ENCODE assay signal across 15 cellular contexts in genomic region chr4:152138451-152138850, GRCh38.
DNase-seq lines count a peak whose midpoint lies in the region; ATAC-seq and TF ChIP-seq lines count a peak whose summit lies in the region.
"Had no signal": no experiment of that assay in that cellular context is flagged by ENCODE, and none has a peak within 500 bp of the region (broad histone marks: within the 10 kb centered on the region; RNA-seq: fewer than 3 reads in every experiment).

No MANE protein-coding gene starts in this region.

- TF ChIP-seq CTCF in Loucy (conservative IDR thresholded peaks at IDR 0.05; ENCODE audit: low read length): no peak

- no peaks in the 10 kb centered on the region for H3K36me3 ChIP-seq in Loucy (ENCODE audit: insufficient read depth, low read length)
- H3K36me3 ChIP-seq: tibial artery had no signal

- no peaks in the 10 kb centered on the region for H4K20me1 ChIP-seq in Loucy (ENCODE audit: insufficient read depth, low read length, poor library complexity, severe bottlenecking)

- H2AFZ ChIP-seq in Loucy (ENCODE audit: low read length): no peak overlapping the region

- no peaks in the 10 kb centered on the region for H3K27me3 ChIP-seq in Loucy (ENCODE audit: insufficient read depth, low read length, poor library complexity, severe bottlenecking)
- H3K27me3 ChIP-seq: tibial artery had no signal

- peak overlapping the region; percentile 1 for H3K4me3 Mint-ChIP-seq in activated naive CD8-positive, alpha-beta T cell treated with anti-CD3 and anti-CD28 coated beads, Interleukin-2, amount 10 ng/mL, durations not matched to agents 7 days and 5 days
- H3K4me3 Mint-ChIP-seq in activated naive CD8-positive, alpha-beta T cell treated with anti-CD3 and anti-CD28 coated beads for 36 hours: no peak overlapping the region
- H3K4me3 Mint-ChIP-seq in activated T-helper 17 cell treated with anti-CD3 and anti-CD28 coated beads, Interleukin-2, amount 50 U/mL, for 72 hours: no peak overlapping the region
- H3K4me3 Mint-ChIP-seq: neural crest cell had no signal

- no peaks in the 10 kb centered on the region for H3K27me3 Mint-ChIP-seq in activated naive CD8-positive, alpha-beta T cell treated with anti-CD3 and anti-CD28 coated beads, Interleukin-2, amount 10 ng/mL, durations not matched to agents 7 days and 5 days
- no peaks in the 10 kb centered on the region for H3K27me3 Mint-ChIP-seq in activated naive CD8-positive, alpha-beta T cell treated with anti-CD3 and anti-CD28 coated beads for 36 hours
- no peaks in the 10 kb centered on the region for H3K27me3 Mint-ChIP-seq in activated T-helper 17 cell treated with anti-CD3 and anti-CD28 coated beads, Interleukin-2, amount 50 U/mL, for 72 hours

- no peaks in the 10 kb centered on the region for H3K9me3 ChIP-seq in Loucy (ENCODE audit: insufficient read depth, low read depth, low read length)
- H3K9me3 ChIP-seq: tibial artery had no signal

- H3K9ac ChIP-seq in Loucy (ENCODE audit: low read depth, low read length, poor library complexity, severe bottlenecking): peak overlapping the region; percentile 27
- H3K9ac ChIP-seq: KMS-11 had no signal

- no peaks in the 10 kb centered on the region for H3F3A ChIP-seq in Loucy (ENCODE audit: low read depth)

- H3K9me2 ChIP-seq in Loucy (replicated peaks; ENCODE audit: low read depth, low read length): no peaks in the 10 kb centered on the region

- peak overlapping the region; percentile 49 for H3K4me2 ChIP-seq in Loucy (ENCODE audit: low read depth, low read length, poor library complexity, severe bottlenecking)
- H3K4me2 ChIP-seq: KMS-11 had no signal

- no peaks in the 10 kb centered on the region for H3K79me2 ChIP-seq in Loucy (ENCODE audit: insufficient read depth, low read length)

- H3K4me3 ChIP-seq in Loucy (ENCODE audit: low read length, poor library complexity, severe bottlenecking): peak overlapping the region; percentile 19
- H3K4me3 ChIP-seq: tibial artery had no signal

- DNase-seq in activated naive CD8-positive, alpha-beta T cell treated with anti-CD3 and anti-CD28 coated beads, Interleukin-2, amount 10 ng/mL, durations not matched to agents 7 days and 5 days: no peak
- no peak for DNase-seq in activated naive CD8-positive, alpha-beta T cell treated with anti-CD3 and anti-CD28 coated beads for 36 hours
- DNase-seq in stimulated activated CD4-positive, alpha-beta T cell treated with anti-CD3 and anti-CD28 coated beads, Interleukin-4, amount 100 ng/mL, for 24 hours: no peak
- DNase-seq in foreskin melanocyte (no peak), NCI-H748 (lab: John Stamatoyannopoulos, UW; ENCODE audit: unreplicated experiment) (no peak), Right ventricle myocardium inferior (ENCODE audit: missing footprints) (no peak)
- DNase-seq: anterior cingulate cortex, DMS 273 treated with DMSO at 0.1 percent for 48 hours, NCI-H1417, SW 1271, tibial artery had no signal

- H3K4me1 ChIP-seq in Loucy (ENCODE audit: insufficient read depth, low read length, poor library complexity, severe bottlenecking): peaks cover 35% of the 10 kb centered on the region
- H3K4me1 ChIP-seq: tibial artery had no signal

- H3K36me3 Mint-ChIP-seq in activated naive CD8-positive, alpha-beta T cell treated with anti-CD3 and anti-CD28 coated beads, Interleukin-2, amount 10 ng/mL, durations not matched to agents 7 days and 5 days: no peaks in the 10 kb centered on the region
- H3K36me3 Mint-ChIP-seq in activated naive CD8-positive, alpha-beta T cell treated with anti-CD3 and anti-CD28 coated beads for 36 hours: no peaks in the 10 kb centered on the region
- H3K36me3 Mint-ChIP-seq in activated T-helper 17 cell treated with anti-CD3 and anti-CD28 coated beads, Interleukin-2, amount 50 U/mL, for 72 hours (ENCODE audit: low read depth): no peaks in the 10 kb centered on the region

- H3K4me1 Mint-ChIP-seq in activated naive CD8-positive, alpha-beta T cell treated with anti-CD3 and anti-CD28 coated beads, Interleukin-2, amount 10 ng/mL, durations not matched to agents 7 days and 5 days: peaks cover 20% of the 10 kb centered on the region
- peaks cover 8% of the 10 kb centered on the region for H3K4me1 Mint-ChIP-seq in activated naive CD8-positive, alpha-beta T cell treated with anti-CD3 and anti-CD28 coated beads for 36 hours
- H3K4me1 Mint-ChIP-seq in activated T-helper 17 cell treated with anti-CD3 and anti-CD28 coated beads, Interleukin-2, amount 50 U/mL, for 72 hours: peaks cover 16% of the 10 kb centered on the region
- H3K4me1 Mint-ChIP-seq: neural crest cell had no signal

- POLR2A ChIA-PET in activated naive CD8-positive, alpha-beta T cell treated with anti-CD3 and anti-CD28 coated beads, Interleukin-2, amount 10 ng/mL, durations not matched to agents 7 days and 5 days (lab: Charles Lee): interaction anchor here (1.0 kb wide), 1 partner anchor 23 kb away, joined by 3 read pairs; no protein-coding TSS in a partner anchor

- intact Hi-C loops in Right ventricle myocardium inferior (cut with DNase I): no loop called here

- no peak overlapping the region for H3K27ac Mint-ChIP-seq in activated naive CD8-positive, alpha-beta T cell treated with anti-CD3 and anti-CD28 coated beads, Interleukin-2, amount 10 ng/mL, durations not matched to agents 7 days and 5 days
- H3K27ac Mint-ChIP-seq in activated naive CD8-positive, alpha-beta T cell treated with anti-CD3 and anti-CD28 coated beads for 36 hours: no peak overlapping the region
- no peak overlapping the region for H3K27ac Mint-ChIP-seq in activated T-helper 17 cell treated with anti-CD3 and anti-CD28 coated beads, Interleukin-2, amount 50 U/mL, for 72 hours

- peak; percentile 98 for ATAC-seq in activated naive CD8-positive, alpha-beta T cell treated with anti-CD3 and anti-CD28 coated beads, Interleukin-2, amount 10 ng/mL, durations not matched to agents 7 days and 5 days (ENCODE audit: low read depth)
- peak; percentile 71 for ATAC-seq in activated T-helper 17 cell treated with anti-CD3 and anti-CD28 coated beads, Interleukin-2, amount 50 U/mL, for 72 hours (replicated peaks)
- ATAC-seq in Right ventricle myocardium inferior: no peak

- H3K9me3 Mint-ChIP-seq in activated naive CD8-positive, alpha-beta T cell treated with anti-CD3 and anti-CD28 coated beads, Interleukin-2, amount 10 ng/mL, durations not matched to agents 7 days and 5 days: peaks cover 8% of the 10 kb centered on the region
- H3K9me3 Mint-ChIP-seq in activated naive CD8-positive, alpha-beta T cell treated with anti-CD3 and anti-CD28 coated beads for 36 hours: no peaks in the 10 kb centered on the region
- H3K9me3 Mint-ChIP-seq in activated T-helper 17 cell treated with anti-CD3 and anti-CD28 coated beads, Interleukin-2, amount 50 U/mL, for 72 hours: no peaks in the 10 kb centered on the region
- H3K9me3 Mint-ChIP-seq: neural crest cell had no signal
